1 cellular context compared by ENCODE assay signal in the genomic region with DNA sequence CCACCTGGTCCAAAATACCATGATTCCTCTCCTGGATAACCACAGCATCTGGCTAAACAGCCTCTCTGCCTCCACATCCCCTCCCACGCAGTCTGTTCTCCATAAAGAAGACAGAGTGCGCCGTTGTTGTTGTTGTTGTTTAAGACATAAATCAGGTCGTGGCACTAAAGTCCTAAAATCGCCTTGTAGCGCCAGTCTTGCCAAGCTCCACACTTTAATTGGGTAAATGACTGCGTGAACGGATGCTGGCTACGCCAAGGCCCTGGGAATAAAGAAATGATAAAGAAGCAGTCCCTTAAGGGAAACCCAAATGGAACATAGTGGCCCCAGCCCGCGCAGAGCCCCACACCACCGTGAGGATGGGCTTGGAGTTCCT.
A peak's percentile ranks its signal among the peaks of the same experiment; 100 is the strongest.
TF ChIP-seq lines count a peak whose summit lies in the region.

No MANE protein-coding gene starts in this region.

TF ChIP-seq in HepG2, 621 proteins besides CTCF, POLR2A, EP300 and RAD21:
- no peak for TF ChIP-seq ZNF546 (CRISPR knock-in tag; conservative IDR thresholded peaks at IDR 0.05)
- TF ChIP-seq ZNF44 (CRISPR knock-in tag; IDR thresholded peaks at IDR 0.05) = 0 out of 2 replicates have a peak, but pooled peaks have one; percentile 41
- TF ChIP-seq NR3C1 (CRISPR knock-in tag; IDR thresholded peaks at IDR 0.05) = no peak
- TF ChIP-seq ZNF761 (CRISPR knock-in tag; conservative IDR thresholded peaks at IDR 0.05) = 0 out of 2 replicates have a peak, but pooled peaks have one; percentile 3
- TF ChIP-seq ZNF256 (CRISPR knock-in tag; conservative IDR thresholded peaks at IDR 0.05) = no peak
- no peak for TF ChIP-seq CHD2 (IDR thresholded peaks at IDR 0.05; ENCODE audit: low read depth, low read length)
- TF ChIP-seq, protein P1, sequence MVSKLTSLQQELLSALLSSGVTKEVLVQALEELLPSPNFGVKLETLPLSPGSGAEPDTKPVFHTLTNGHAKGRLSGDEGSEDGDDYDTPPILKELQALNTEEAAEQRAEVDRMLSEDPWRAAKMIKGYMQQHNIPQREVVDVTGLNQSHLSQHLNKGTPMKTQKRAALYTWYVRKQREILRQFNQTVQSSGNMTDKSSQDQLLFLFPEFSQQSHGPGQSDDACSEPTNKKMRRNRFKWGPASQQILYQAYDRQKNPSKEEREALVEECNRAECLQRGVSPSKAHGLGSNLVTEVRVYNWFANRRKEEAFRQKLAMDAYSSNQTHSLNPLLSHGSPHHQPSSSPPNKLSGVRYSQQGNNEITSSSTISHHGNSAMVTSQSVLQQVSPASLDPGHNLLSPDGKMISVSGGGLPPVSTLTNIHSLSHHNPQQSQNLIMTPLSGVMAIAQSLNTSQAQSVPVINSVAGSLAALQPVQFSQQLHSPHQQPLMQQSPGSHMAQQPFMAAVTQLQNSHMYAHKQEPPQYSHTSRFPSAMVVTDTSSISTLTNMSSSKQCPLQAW (CRISPR knock-in tag; IDR thresholded peaks at IDR 0.05) = peak; percentile 27; the same call in 1 of the 2 replicates
